In genomic region chr7:25360471-25360870, GRCh38 we compare ENCODE assay signal across 17 cellular contexts.
DNase-seq lines count a peak whose midpoint lies in the region; ATAC-seq, FAIRE-seq and TF ChIP-seq lines count a peak whose summit lies in the region.
"Had no signal": no experiment of that assay in that cellular context is flagged by ENCODE, and none has a peak within 500 bp of the region (broad histone marks: within the 10 kb centered on the region; RNA-seq: fewer than 3 reads in every experiment).

No MANE protein-coding gene starts in this region.

- H4K20me1 ChIP-seq in mammary epithelial cell (ENCODE audit: insufficient read depth, low read length) = no peaks in the 10 kb centered on the region
- H4K20me1 ChIP-seq: BLaER1 treated with 17β-estradiol and CSF1 and Interleukin-3, amounts not matched to agents 10 nM and 100 nM had no signal

- no peaks in the 10 kb centered on the region for H3K79me2 ChIP-seq in mammary epithelial cell (ENCODE audit: insufficient read depth, low read length)

- WGBS in small intestine, 3 donors = 8 to 39% (median 27%) methylated on average over 2 of the region's 2 CpGs
- 92% methylated on average over 2 of the region's 2 CpGs for WGBS in mammary epithelial cell (ENCODE audit: low coverage, missing lambda C conversion rate)
- WGBS in aorta, 2 donors = 91 to 92% methylated on average over 2 of the region's 2 CpGs

- BruUV-seq in mammary epithelial cell (replicated peaks; lab: Mats Ljungman, UMichigan) = no TSS peak

- no peak overlapping the region for H3K4me2 ChIP-seq in mammary epithelial cell (ENCODE audit: insufficient read depth, low read depth, low read length)
- H3K4me2 ChIP-seq: BLaER1 treated with 17β-estradiol and CSF1 and Interleukin-3, amounts not matched to agents 10 nM and 100 nM; smooth muscle cell had no signal

- no peaks in the 10 kb centered on the region for H3K9me3 ChIP-seq in small intestine (ENCODE audit: control insufficient read depth, low read depth)
- no peaks in the 10 kb centered on the region for H3K9me3 ChIP-seq in left ventricle myocardium inferior (replicated peaks)
- H3K9me3 ChIP-seq in mammary epithelial cell (replicated peaks; ENCODE audit: insufficient read depth, low read length) = no peaks in the 10 kb centered on the region
- peaks cover 1% of the 10 kb centered on the region for H3K9me3 ChIP-seq in aorta (ENCODE audit: control insufficient read depth, low read length)
- H3K9me3 ChIP-seq: BLaER1 treated with 17β-estradiol and CSF1 and Interleukin-3, amounts not matched to agents 10 nM and 100 nM; HAP-1; stomach had no signal

- FAIRE-seq in small intestine (lab: Jason Lieb, UNC) = no peak
- FAIRE-seq: endothelial cell of umbilical vein had no signal

- dilution Hi-C loops in mammary epithelial cell (cut with HindIII; ENCODE audit: low sequenced_read_pairs) = loop anchor here (5.0 kb wide), 1 partner anchor 48 kb away; no protein-coding TSS in a partner anchor

- H3K27me3 ChIP-seq in small intestine (ENCODE audit: control insufficient read depth in 2 of 2, insufficient read depth in 2 of 2, low read length in 2 of 2) (no peaks in the 10 kb centered on the region), left ventricle myocardium inferior (ENCODE audit: low read depth) (no peaks in the 10 kb centered on the region), mammary epithelial cell (ENCODE audit: insufficient read depth, low read length) (peaks cover 2% of the 10 kb centered on the region), aorta (ENCODE audit: control insufficient read depth in 1 of 2, insufficient read depth in 2 of 2, low read length in 1 of 2) (no peaks in the 10 kb centered on the region)
- H3K27me3 ChIP-seq: BLaER1 treated with 17β-estradiol and CSF1 and Interleukin-3, amounts not matched to agents 10 nM and 100 nM; cardiac muscle cell; stomach had no signal

- H3K4me1 ChIP-seq in small intestine (ENCODE audit: control insufficient read depth in 2 of 2, insufficient read depth in 1 of 2, low read depth in 1 of 2, low read length in 1 of 2) = no peaks in the 10 kb centered on the region
- H3K4me1 ChIP-seq in left ventricle myocardium inferior = no peaks in the 10 kb centered on the region
- no peaks in the 10 kb centered on the region for H3K4me1 ChIP-seq in mammary epithelial cell (ENCODE audit: insufficient read depth, low read length)
- H3K4me1 ChIP-seq in aorta (ENCODE audit: control insufficient read depth in 1 of 2, insufficient read depth in 2 of 2, low read length in 2 of 2) = no peaks in the 10 kb centered on the region
- H3K4me1 ChIP-seq: BLaER1 treated with 17β-estradiol and CSF1 and Interleukin-3, amounts not matched to agents 10 nM and 100 nM had no signal

- intact Hi-C loops in left ventricle myocardium inferior (cut with micrococcal nuclease) (no loop called here), mammary epithelial cell (cut with micrococcal nuclease) (no loop called here), aorta (cut with DNase I) (no loop called here)

- CTCF ChIA-PET in mammary epithelial cell (lab: Charles Lee; ENCODE audit: low non-redundant PET) = no interaction called here

- DNase-seq in NCI-H1092 treated with DMSO at 0.1 percent for 48 hours (lab: John Stamatoyannopoulos, UW) = peak; percentile 98
- DNase-seq in NCI-H2227 (lab: John Stamatoyannopoulos, UW; ENCODE audit: unreplicated experiment) = peak; percentile 60
- peak; percentile 8 for DNase-seq in globus pallidus (ENCODE audit: low spot score)
- peak; percentile 40 for DNase-seq in small intestine
- DNase-seq in left ventricle myocardium inferior = no peak
- no peak for DNase-seq in mammary epithelial cell
- no peak for DNase-seq in aorta
- DNase-seq: activated CD8-positive, alpha-beta memory T cell treated with anti-CD3 and anti-CD28 coated beads, Interleukin-2, amount 10 ng/mL, durations not matched to agents 7 days and 5 days; left ventricle myocardium superior; stomach; WERI-Rb-1 had no signal

- H3K9ac ChIP-seq in mammary epithelial cell (ENCODE audit: insufficient read depth, low read length) = no peak overlapping the region
- H3K9ac ChIP-seq: BLaER1 treated with 17β-estradiol and CSF1 and Interleukin-3, amounts not matched to agents 10 nM and 100 nM had no signal

- H3K4me3 ChIP-seq in small intestine (ENCODE audit: low read depth in 1 of 2, low read length in 2 of 2) (no peak overlapping the region), left ventricle myocardium inferior (no peak overlapping the region), mammary epithelial cell (replicated peaks in 1 of 3; ENCODE audit: insufficient read depth in 1 of 3, low read depth in 2 of 3, low read length in 3 of 3) (no peak overlapping the region), aorta (ENCODE audit: low read length in 2 of 2) (no peak overlapping the region)
- H3K4me3 ChIP-seq: BLaER1 treated with 17β-estradiol and CSF1 and Interleukin-3, amounts not matched to agents 10 nM and 100 nM; cardiac muscle cell; HAP-1; smooth muscle cell; stomach had no signal

- ATAC-seq in HG02840 (IDR thresholded peaks at IDR 0.05; ENCODE audit: low FRiP score, unreplicated experiment) = no peak
- ATAC-seq in aorta (ENCODE audit: low FRiP score) = no peak
- ATAC-seq: activated CD8-positive, alpha-beta memory T cell treated with anti-CD3 and anti-CD28 coated beads, Interleukin-2, amount 10 ng/mL, durations not matched to agents 7 days and 5 days; left ventricle myocardium superior had no signal

- in situ Hi-C loops in mammary epithelial cell (cut with MboI; ENCODE audit: low sequenced_read_pairs in 2 of 2) = no loop called here

- H2AFZ ChIP-seq in mammary epithelial cell (ENCODE audit: low read depth, low read length) = no peak overlapping the region

- no peaks in the 10 kb centered on the region for H3K36me3 ChIP-seq in small intestine (ENCODE audit: control insufficient read depth in 2 of 2, insufficient read depth in 2 of 2, low read length in 2 of 2)
- no peaks in the 10 kb centered on the region for H3K36me3 ChIP-seq in left ventricle myocardium inferior
- H3K36me3 ChIP-seq in mammary epithelial cell (ENCODE audit: insufficient read depth, low read length) = no peaks in the 10 kb centered on the region
- no peaks in the 10 kb centered on the region for H3K36me3 ChIP-seq in aorta (ENCODE audit: control insufficient read depth in 1 of 2, insufficient read depth in 2 of 2, low read length in 1 of 2)
- H3K36me3 ChIP-seq: BLaER1 treated with 17β-estradiol and CSF1 and Interleukin-3, amounts not matched to agents 10 nM and 100 nM; cardiac muscle cell; HAP-1; stomach; WERI-Rb-1 had no signal

- H3K27ac ChIP-seq in small intestine (ENCODE audit: low read depth in 1 of 2, low read length in 1 of 2) (peak overlapping the region in 1 of 2 donors; percentile 26), left ventricle myocardium inferior (replicated peaks) (no peak overlapping the region), mammary epithelial cell (ENCODE audit: insufficient read depth, low read depth, low read length) (no peak overlapping the region), aorta (ENCODE audit: low read depth in 1 of 2, low read length in 2 of 2) (no peak overlapping the region)
- H3K27ac ChIP-seq: BLaER1 treated with 17β-estradiol and CSF1 and Interleukin-3, amounts not matched to agents 10 nM and 100 nM; cardiac muscle cell; WERI-Rb-1 had no signal

- TF ChIP-seq CTCF in left ventricle myocardium inferior (IDR thresholded peaks at IDR 0.05; ENCODE audit: borderline replicate concordance) = no peak
- TF ChIP-seq CTCF in mammary epithelial cell (conservative IDR thresholded peaks at IDR 0.05 in 1 of 2, IDR thresholded peaks at IDR 0.05 in 1 of 2; ENCODE audit: extremely low read depth in 1 of 2, insufficient read depth in 1 of 2, low read depth in 1 of 2, low read length in 2 of 2) = no peak

Comparison
In these comparisons a context has a peak if more than half of its experiments do, and no peak if none do; other contexts are left out.
1. DNase-seq: peak in NCI-H1092 treated with DMSO at 0.1 percent for 48 hours (single experiment), NCI-H2227 (single experiment), globus pallidus (single experiment) and small intestine (single experiment); none in left ventricle myocardium inferior (single experiment), mammary epithelial cell (single experiment) and aorta (0 of 2).